10 cellular contexts compared by ENCODE assay signal in the genomic region with DNA sequence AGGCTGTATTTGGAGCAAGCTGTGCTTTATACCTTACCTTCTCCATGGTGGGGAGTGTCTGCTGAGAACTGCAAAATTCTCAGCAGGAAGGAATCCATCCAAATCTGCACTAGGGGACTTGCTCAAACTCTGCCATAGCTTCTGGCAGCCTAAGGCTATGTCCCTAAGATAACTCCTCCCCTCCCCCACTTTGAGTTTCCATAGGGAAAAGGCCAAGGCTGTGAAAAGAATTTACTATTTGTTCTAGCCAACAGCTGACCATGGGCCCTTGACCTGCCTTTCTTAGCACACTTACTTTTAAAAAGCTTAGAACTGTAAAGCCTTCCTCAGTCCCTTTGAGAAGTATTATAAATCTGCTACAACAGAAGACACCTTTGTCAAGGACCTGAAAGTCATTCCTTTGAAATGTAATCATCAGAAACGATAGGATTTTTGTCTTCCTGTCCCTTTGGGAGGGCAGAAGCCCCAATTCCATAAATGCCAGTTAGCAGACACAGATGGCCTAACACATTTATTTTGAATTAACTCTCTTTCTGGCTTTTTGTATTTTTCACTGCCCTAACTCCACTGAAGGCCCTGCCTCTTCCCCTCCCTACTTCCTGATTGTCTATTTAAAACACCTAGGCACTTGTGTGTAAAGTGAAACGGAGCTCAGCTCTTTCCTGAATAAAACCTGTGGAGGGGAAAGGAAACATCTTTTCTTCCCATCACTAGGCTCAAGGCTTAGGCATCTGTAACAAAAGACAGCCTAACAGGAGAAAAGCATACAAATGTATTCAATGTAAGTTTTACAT.
DNase-seq lines count a peak whose midpoint lies in the region; ATAC-seq and TF ChIP-seq lines count a peak whose summit lies in the region.
"Had no signal": no experiment of that assay in that cellular context is flagged by ENCODE, and none has a peak within 500 bp of the region (broad histone marks: within the 10 kb centered on the region; RNA-seq: fewer than 3 reads in every experiment).

No MANE protein-coding gene starts in this region.

- peak overlapping the region; percentile 76 for H2BK15ac ChIP-seq in mesendoderm (replicated peaks; ENCODE audit: low read depth)

- no peak overlapping the region for H3K9ac ChIP-seq in mesendoderm (ENCODE audit: low read length)

- no peak overlapping the region for H3K23ac ChIP-seq in mesendoderm (ENCODE audit: low read length)

- H3K4me1 Mint-ChIP-seq in natural killer cell = peaks cover 5 to 9% of the 10 kb centered on the region in 2 donors
- H3K4me1 Mint-ChIP-seq in natural killer cell treated with Interleukin-12 subunit alpha and Interleukin-12 subunit beta and Interleukin-15 and Interleukin-18, amount 100 ng/mL, for 72 hours (ENCODE audit: low read depth in 2 of 2) = peaks cover 0 to 3% of the 10 kb centered on the region in 2 donors
- peaks cover 28% of the 10 kb centered on the region for H3K4me1 Mint-ChIP-seq in activated naive CD8-positive, alpha-beta T cell (ENCODE audit: low read depth)
- peaks cover 3% of the 10 kb centered on the region for H3K4me1 Mint-ChIP-seq in T-helper 2 cell treated with Interferon-gamma antibody and Interleukin-4, amounts not matched to agents 5 μg/mL and 100 μg/mL, for 36 hours (ENCODE audit: low read depth)

- no peak overlapping the region for H2BK120ac ChIP-seq in mesendoderm (ENCODE audit: low read depth, low read length)

- H3K4me3 Mint-ChIP-seq in natural killer cell = no peak overlapping the region
- no peak overlapping the region for H3K4me3 Mint-ChIP-seq in natural killer cell treated with Interleukin-12 subunit alpha and Interleukin-12 subunit beta and Interleukin-15 and Interleukin-18, amount 100 ng/mL, for 72 hours
- H3K4me3 Mint-ChIP-seq in activated naive CD8-positive, alpha-beta T cell = peak overlapping the region; percentile 20
- H3K4me3 Mint-ChIP-seq in T-helper 2 cell treated with Interferon-gamma antibody and Interleukin-4, amounts not matched to agents 5 μg/mL and 100 μg/mL, for 36 hours = no peak overlapping the region

- H3K27ac ChIP-seq in mesendoderm (ENCODE audit: low read depth, low read length) (peak overlapping the region; percentile 17), dorsolateral prefrontal cortex (no peak overlapping the region)
- H3K27ac ChIP-seq: thoracic aorta had no signal

- intact Hi-C loops in natural killer cell (cut with micrococcal nuclease) = no loop called here
- intact Hi-C loops in dorsolateral prefrontal cortex (cut with DNase I) = no loop called here

- no peaks in the 10 kb centered on the region for H3K36me3 Mint-ChIP-seq in natural killer cell
- no peaks in the 10 kb centered on the region for H3K36me3 Mint-ChIP-seq in natural killer cell treated with Interleukin-12 subunit alpha and Interleukin-12 subunit beta and Interleukin-15 and Interleukin-18, amount 100 ng/mL, for 72 hours
- peaks cover 13% of the 10 kb centered on the region for H3K36me3 Mint-ChIP-seq in activated naive CD8-positive, alpha-beta T cell
- H3K36me3 Mint-ChIP-seq in T-helper 2 cell treated with Interferon-gamma antibody and Interleukin-4, amounts not matched to agents 5 μg/mL and 100 μg/mL, for 36 hours (ENCODE audit: low read depth) = no peaks in the 10 kb centered on the region

- H3K18ac ChIP-seq in mesendoderm (ENCODE audit: low read length) = peak overlapping the region; percentile 71

- no peaks in the 10 kb centered on the region for H3K9me3 Mint-ChIP-seq in natural killer cell
- no peaks in the 10 kb centered on the region for H3K9me3 Mint-ChIP-seq in natural killer cell treated with Interleukin-12 subunit alpha and Interleukin-12 subunit beta and Interleukin-15 and Interleukin-18, amount 100 ng/mL, for 72 hours
- H3K9me3 Mint-ChIP-seq in activated naive CD8-positive, alpha-beta T cell (ENCODE audit: low read depth) = no peaks in the 10 kb centered on the region
- H3K9me3 Mint-ChIP-seq in T-helper 2 cell treated with Interferon-gamma antibody and Interleukin-4, amounts not matched to agents 5 μg/mL and 100 μg/mL, for 36 hours = no peaks in the 10 kb centered on the region

- no peaks in the 10 kb centered on the region for H3K27me3 ChIP-seq in mesendoderm (ENCODE audit: insufficient read depth, low read length, poor library complexity)
- H3K27me3 ChIP-seq in dorsolateral prefrontal cortex = no peaks in the 10 kb centered on the region

- no peaks in the 10 kb centered on the region for H3K36me3 ChIP-seq in mesendoderm (ENCODE audit: control insufficient read depth, insufficient read depth, low read length)
- H3K36me3 ChIP-seq: thoracic aorta had no signal

- no peaks in the 10 kb centered on the region for H3K79me1 ChIP-seq in mesendoderm (ENCODE audit: low read length)

- no peak overlapping the region for H4K8ac ChIP-seq in mesendoderm (ENCODE audit: low read depth, low read length)

- DNase-seq in natural killer cell (no peak), mesendoderm (peak; percentile 81), germinal center (ENCODE audit: low spot score) (no peak), dorsolateral prefrontal cortex (no peak)
- no peak for DNase-seq in natural killer cell treated with Interleukin-12 subunit alpha and Interleukin-12 subunit beta and Interleukin-15 and Interleukin-18, amount 100 ng/mL, for 72 hours (ENCODE audit: low spot score)
- DNase-seq in T-helper 2 cell treated with Interferon-gamma antibody and Interleukin-4, amounts not matched to agents 5 μg/mL and 100 μg/mL, for 36 hours (ENCODE audit: low spot score) = no peak
- DNase-seq: AML-193 had no signal

- no peak overlapping the region for H3K4ac ChIP-seq in mesendoderm (ENCODE audit: low read depth, low read length)

- peaks cover 16% of the 10 kb centered on the region for H3K4me1 ChIP-seq in mesendoderm (ENCODE audit: control insufficient read depth, low read depth, low read length)

- no CpG with 5 or more reads among the region's 2 CpGs for WGBS in mesendoderm (ENCODE audit: extremely low coverage, insufficient coverage, low lambda C conversion rate)

- H3K56ac ChIP-seq in mesendoderm (ENCODE audit: low read length) = peak overlapping the region; percentile 53

- H2AK5ac ChIP-seq in mesendoderm (ENCODE audit: low read length) = no peak overlapping the region

- no peak overlapping the region for H3K4me2 ChIP-seq in mesendoderm (ENCODE audit: low read length)

- H3K27me3 Mint-ChIP-seq in natural killer cell (ENCODE audit: low read depth in 2 of 2) = no peaks in the 10 kb centered on the region
- H3K27me3 Mint-ChIP-seq in natural killer cell treated with Interleukin-12 subunit alpha and Interleukin-12 subunit beta and Interleukin-15 and Interleukin-18, amount 100 ng/mL, for 72 hours = no peaks in the 10 kb centered on the region
- no peaks in the 10 kb centered on the region for H3K27me3 Mint-ChIP-seq in activated naive CD8-positive, alpha-beta T cell
- H3K27me3 Mint-ChIP-seq in T-helper 2 cell treated with Interferon-gamma antibody and Interleukin-4, amounts not matched to agents 5 μg/mL and 100 μg/mL, for 36 hours (ENCODE audit: low read depth) = no peaks in the 10 kb centered on the region

- H3K27ac Mint-ChIP-seq in natural killer cell = peak overlapping the region; percentile 29 to 59
- H3K27ac Mint-ChIP-seq in natural killer cell treated with Interleukin-12 subunit alpha and Interleukin-12 subunit beta and Interleukin-15 and Interleukin-18, amount 100 ng/mL, for 72 hours = no peak overlapping the region
- peak overlapping the region; percentile 83 for H3K27ac Mint-ChIP-seq in activated naive CD8-positive, alpha-beta T cell
- no peak overlapping the region for H3K27ac Mint-ChIP-seq in T-helper 2 cell treated with Interferon-gamma antibody and Interleukin-4, amounts not matched to agents 5 μg/mL and 100 μg/mL, for 36 hours

- H4K5ac ChIP-seq in mesendoderm (ENCODE audit: low read length) = no peak overlapping the region

- H2BK5ac ChIP-seq in mesendoderm (ENCODE audit: low read length) = no peak overlapping the region

- TF ChIP-seq CTCF in natural killer cell (IDR thresholded peaks at IDR 0.05) = no peak
- TF ChIP-seq CTCF in dorsolateral prefrontal cortex (IDR thresholded peaks at IDR 0.05 in 54 of 56, conservative IDR thresholded peaks at IDR 0.05 in 2 of 56; ENCODE audit: low read depth in 1 of 56, partially characterized antibody in 56 of 56) = no peak

- ATAC-seq in natural killer cell (no peak), HG03439 (IDR thresholded peaks at IDR 0.05; ENCODE audit: unreplicated experiment) (no peak)
- no peak for ATAC-seq in natural killer cell treated with Interleukin-12 subunit alpha and Interleukin-12 subunit beta and Interleukin-15 and Interleukin-18, amount 100 ng/mL, for 72 hours

- H3K4me3 ChIP-seq in mesendoderm (ENCODE audit: low read length) (no peak overlapping the region), dorsolateral prefrontal cortex (no peak overlapping the region)
- H3K4me3 ChIP-seq: thoracic aorta had no signal

- no peaks in the 10 kb centered on the region for H3K79me2 ChIP-seq in mesendoderm (ENCODE audit: control insufficient read depth, insufficient read depth, low read length)

Comparison
In these comparisons a context has a peak if more than half of its experiments do, and no peak if none do; other contexts are left out.
1. H3K27ac Mint-ChIP-seq: peak in natural killer cell (2 of 2) and activated naive CD8-positive, alpha-beta T cell (single experiment); none in natural killer cell treated with Interleukin-12 subunit alpha and Interleukin-12 subunit beta and Interleukin-15 and Interleukin-18, amount 100 ng/mL, for 72 hours (0 of 2) and T-helper 2 cell treated with Interferon-gamma antibody and Interleukin-4, amounts not matched to agents 5 μg/mL and 100 μg/mL, for 36 hours (single experiment).